1 cellular context compared by ENCODE assay signal in the genomic region with DNA sequence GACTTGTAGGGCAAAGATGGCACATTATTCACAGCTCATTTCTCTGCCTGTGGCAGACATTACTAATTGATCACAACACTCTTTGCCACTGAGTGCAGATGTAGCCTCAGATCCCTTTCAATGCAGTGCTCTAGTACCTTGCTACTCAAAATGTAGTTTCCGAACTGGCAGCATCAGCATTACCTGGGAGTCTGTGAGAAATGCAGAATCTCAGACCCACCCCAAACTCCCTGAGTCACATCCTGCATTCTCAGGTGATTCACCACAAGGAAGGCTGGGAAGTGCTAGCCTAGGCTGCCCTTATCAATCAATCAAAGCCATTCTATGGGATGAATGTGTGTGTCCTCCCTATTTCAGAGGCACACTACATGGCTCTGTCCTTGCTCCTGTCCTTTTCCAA.
TF ChIP-seq lines count a peak whose summit lies in the region.

No MANE protein-coding gene starts in this region.

TF ChIP-seq in H1, 55 proteins besides CTCF, POLR2A, EP300 and RAD21:
- no peak for TF ChIP-seq BCL11A (IDR thresholded peaks at IDR 0.05; ENCODE audit: low read depth in 2 of 2, low read length in 2 of 2)
- TF ChIP-seq TAF7 (optimal IDR thresholded peaks at IDR 0.05; ENCODE audit: borderline replicate concordance, low read depth, low read length), result no peak
- no peak for TF ChIP-seq ASH2L (IDR thresholded peaks at IDR 0.05; ENCODE audit: low read length)
- no peak for TF ChIP-seq TEAD4 (IDR thresholded peaks at IDR 0.05; ENCODE audit: low read depth, low read length)
- TF ChIP-seq SP2 (IDR thresholded peaks at IDR 0.05; ENCODE audit: low read length), result no peak
- TF ChIP-seq, protein P1, sequence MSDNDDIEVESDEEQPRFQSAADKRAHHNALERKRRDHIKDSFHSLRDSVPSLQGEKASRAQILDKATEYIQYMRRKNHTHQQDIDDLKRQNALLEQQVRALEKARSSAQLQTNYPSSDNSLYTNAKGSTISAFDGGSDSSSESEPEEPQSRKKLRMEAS (IDR thresholded peaks at IDR 0.05), result no peak
